9 cellular contexts compared by ENCODE assay signal in the genomic region with DNA sequence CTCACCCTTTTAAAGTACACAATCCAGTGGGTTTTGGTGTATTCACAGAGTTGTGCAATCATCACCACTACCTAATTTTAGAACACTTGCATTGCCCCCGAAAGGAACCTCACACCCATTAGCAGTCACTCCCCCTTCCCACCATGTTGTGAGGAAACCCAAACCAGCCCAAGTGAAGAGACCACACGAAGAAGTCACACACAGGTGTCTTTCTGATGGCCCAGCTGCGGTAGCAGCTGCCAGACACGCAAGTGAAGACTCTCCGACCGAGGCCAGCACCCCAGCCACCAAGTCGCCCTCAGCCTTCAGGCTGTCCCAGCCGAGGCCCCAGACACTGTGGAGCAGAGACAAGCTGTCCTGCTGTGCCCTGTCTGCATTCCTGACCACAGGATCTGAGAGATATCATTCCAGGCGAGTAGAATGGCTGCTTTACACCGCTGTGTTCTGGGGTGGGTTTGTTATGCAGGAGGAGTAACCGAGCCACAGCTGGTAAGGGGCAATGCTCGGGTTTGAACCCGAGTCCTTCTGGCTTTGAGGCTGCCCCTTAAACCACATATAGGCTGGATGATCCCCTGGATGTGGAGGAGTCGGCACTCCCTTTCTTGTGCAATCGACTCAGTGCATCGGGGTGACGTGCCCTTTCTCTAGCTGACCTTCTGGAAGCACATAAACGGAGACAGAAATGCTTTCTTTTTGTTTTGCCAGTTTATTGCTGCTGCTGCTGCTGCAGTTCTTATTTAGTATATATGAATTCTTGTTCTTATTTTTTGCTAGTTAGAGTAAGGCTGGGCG. TPM values are rescaled to one million over a fixed set of nuclear protein-coding genes. Genes with fewer than 3 reads are reported as not detected.
DNase-seq lines count a peak whose midpoint lies in the region; ATAC-seq and TF ChIP-seq lines count a peak whose summit lies in the region.
"Had no signal": no experiment of that assay in that cellular context is flagged by ENCODE, and none has a peak within 500 bp of the region (broad histone marks: within the 10 kb centered on the region; RNA-seq: fewer than 3 reads in every experiment).

No MANE protein-coding gene starts in this region.

- H3K4me3 ChIP-seq in endodermal cell (ENCODE audit: low read length) (peak overlapping the region; percentile 48), parathyroid adenoma (ENCODE audit: low read depth, low read length) (no peak overlapping the region)

- H3K27ac ChIP-seq in endodermal cell (ENCODE audit: low read depth, low read length) (peak overlapping the region; percentile 89), parathyroid adenoma (no peak overlapping the region)

- H3K4me1 Mint-ChIP-seq in T-helper 1 cell treated with Interleukin-12 subunit alpha and Interleukin-12 subunit beta and Interleukin-4 antibody, amounts not matched to agents 30 μg/mL and 1 μg/mL, for 36 hours (ENCODE audit: low read depth), result peaks cover 9% of the 10 kb centered on the region
- peaks cover 33% of the 10 kb centered on the region for H3K4me1 Mint-ChIP-seq in endodermal cell

- H3K9me3 ChIP-seq in endodermal cell (ENCODE audit: control insufficient read depth, low read length), result no peaks in the 10 kb centered on the region
- H3K9me3 ChIP-seq in parathyroid adenoma (ENCODE audit: control insufficient read depth, low read length), result no peaks in the 10 kb centered on the region

- peak overlapping the region; percentile 60 for H3K4me3 Mint-ChIP-seq in T-helper 1 cell treated with Interleukin-12 subunit alpha and Interleukin-12 subunit beta and Interleukin-4 antibody, amounts not matched to agents 30 μg/mL and 1 μg/mL, for 36 hours
- H3K4me3 Mint-ChIP-seq in endodermal cell, result peak overlapping the region; percentile 30
- H3K4me3 Mint-ChIP-seq: activated naive CD4-positive, alpha-beta T cell treated with anti-CD3 and anti-CD28 coated beads, Interleukin-2, amount 50 U/mL, for 24 hours had no signal

- peak overlapping the region; percentile 77 for H2AFZ ChIP-seq in parathyroid adenoma

- peaks cover 2% of the 10 kb centered on the region for H3K36me3 Mint-ChIP-seq in T-helper 1 cell treated with Interleukin-12 subunit alpha and Interleukin-12 subunit beta and Interleukin-4 antibody, amounts not matched to agents 30 μg/mL and 1 μg/mL, for 36 hours (ENCODE audit: low read depth)
- no peaks in the 10 kb centered on the region for H3K36me3 Mint-ChIP-seq in endodermal cell (ENCODE audit: low read depth)
- H3K36me3 Mint-ChIP-seq: activated naive CD4-positive, alpha-beta T cell treated with anti-CD3 and anti-CD28 coated beads, Interleukin-2, amount 50 U/mL, for 24 hours had no signal

- no peak for DNase-seq in T-helper 1 cell
- DNase-seq in NOMO-1 treated with DMSO at 0.1 percent for 48 hours (lab: John Stamatoyannopoulos, UW; ENCODE audit: unreplicated experiment), result peak; percentile 82
- peak; percentile 94 for DNase-seq in endodermal cell
- no peak for DNase-seq in occipital lobe (lab: John Stamatoyannopoulos, UW)
- no peak for DNase-seq in NCI-H446 treated with DMSO at 0.1 percent for 48 hours (lab: John Stamatoyannopoulos, UW)

- H3K27me3 ChIP-seq in endodermal cell (ENCODE audit: control insufficient read depth, insufficient read depth, low read length, poor library complexity, severe bottlenecking) (no peaks in the 10 kb centered on the region), parathyroid adenoma (ENCODE audit: control insufficient read depth, insufficient read depth, low read length) (no peaks in the 10 kb centered on the region)

- no peaks in the 10 kb centered on the region for H3K9me3 Mint-ChIP-seq in T-helper 1 cell treated with Interleukin-12 subunit alpha and Interleukin-12 subunit beta and Interleukin-4 antibody, amounts not matched to agents 30 μg/mL and 1 μg/mL, for 36 hours
- peaks cover 2% of the 10 kb centered on the region for H3K9me3 Mint-ChIP-seq in endodermal cell
- H3K9me3 Mint-ChIP-seq: activated naive CD4-positive, alpha-beta T cell treated with anti-CD3 and anti-CD28 coated beads, Interleukin-2, amount 50 U/mL, for 24 hours had no signal

- peak overlapping the region; percentile 18 for H3K27ac Mint-ChIP-seq in T-helper 1 cell treated with Interleukin-12 subunit alpha and Interleukin-12 subunit beta and Interleukin-4 antibody, amounts not matched to agents 30 μg/mL and 1 μg/mL, for 36 hours
- H3K27ac Mint-ChIP-seq in endodermal cell, result peak overlapping the region; percentile 93
- H3K27ac Mint-ChIP-seq: activated naive CD4-positive, alpha-beta T cell treated with anti-CD3 and anti-CD28 coated beads, Interleukin-2, amount 50 U/mL, for 24 hours had no signal

- TF ChIP-seq CTCF in endodermal cell (conservative IDR thresholded peaks at IDR 0.05) (no peak), parathyroid adenoma (IDR thresholded peaks at IDR 0.05) (no peak)

- ATAC-seq in HG02610 (IDR thresholded peaks at IDR 0.05; ENCODE audit: unreplicated experiment), result peak; percentile 81

- peaks cover 23% of the 10 kb centered on the region for H3K27me3 Mint-ChIP-seq in T-helper 1 cell treated with Interleukin-12 subunit alpha and Interleukin-12 subunit beta and Interleukin-4 antibody, amounts not matched to agents 30 μg/mL and 1 μg/mL, for 36 hours (ENCODE audit: low read depth)
- H3K27me3 Mint-ChIP-seq in endodermal cell (ENCODE audit: insufficient read depth), result peaks cover 2% of the 10 kb centered on the region

- peaks cover 5% of the 10 kb centered on the region for H3K4me1 ChIP-seq in endodermal cell (ENCODE audit: control insufficient read depth, insufficient read depth, low read length)
- peaks cover 5% of the 10 kb centered on the region for H3K4me1 ChIP-seq in parathyroid adenoma

- H3K9ac ChIP-seq in endodermal cell (ENCODE audit: extremely low read depth, low read length, poor library complexity, severe bottlenecking), result peak overlapping the region; percentile 47
- no peak overlapping the region for H3K9ac ChIP-seq in parathyroid adenoma

- H3K4me2 ChIP-seq in parathyroid adenoma (ENCODE audit: low read length), result no peak overlapping the region

- WGBS in endodermal cell (ENCODE audit: insufficient coverage in 1 of 2, insufficient read length in 1 of 2), 2 experiments, result 17 to 35% methylated on average over 7 to 19 of the region's 19 CpGs

- H3K79me2 ChIP-seq in parathyroid adenoma, result no peaks in the 10 kb centered on the region

- H3K36me3 ChIP-seq in endodermal cell (ENCODE audit: control insufficient read depth, insufficient read depth, low read length), result no peaks in the 10 kb centered on the region
- no peaks in the 10 kb centered on the region for H3K36me3 ChIP-seq in parathyroid adenoma (ENCODE audit: control insufficient read depth, insufficient read depth, low read length)

RNA-seq across cellular contexts. Expression of gene PTPN1, which starts 59.0 kb away (rescaled TPM):
- 10 to 100 TPM; 25.4 to 28.7 TPM for total RNA-seq in endodermal cell
- polyA plus RNA-seq in endodermal cell (2013, experiment 1 of 2), result 33.9 TPM
- polyA plus RNA-seq in endodermal cell (2013, experiment 2 of 2), result 30.7 TPM
- 15.9 TPM for total RNA-seq in occipital lobe

Comparison
In these comparisons a context has a peak if more than half of its experiments do, and no peak if none do; other contexts are left out.
1. DNase-seq: peak in NOMO-1 treated with DMSO at 0.1 percent for 48 hours (single experiment) and endodermal cell (single experiment); none in T-helper 1 cell (0 of 5), occipital lobe (single experiment) and NCI-H446 treated with DMSO at 0.1 percent for 48 hours (single experiment).